In the genomic region with DNA sequence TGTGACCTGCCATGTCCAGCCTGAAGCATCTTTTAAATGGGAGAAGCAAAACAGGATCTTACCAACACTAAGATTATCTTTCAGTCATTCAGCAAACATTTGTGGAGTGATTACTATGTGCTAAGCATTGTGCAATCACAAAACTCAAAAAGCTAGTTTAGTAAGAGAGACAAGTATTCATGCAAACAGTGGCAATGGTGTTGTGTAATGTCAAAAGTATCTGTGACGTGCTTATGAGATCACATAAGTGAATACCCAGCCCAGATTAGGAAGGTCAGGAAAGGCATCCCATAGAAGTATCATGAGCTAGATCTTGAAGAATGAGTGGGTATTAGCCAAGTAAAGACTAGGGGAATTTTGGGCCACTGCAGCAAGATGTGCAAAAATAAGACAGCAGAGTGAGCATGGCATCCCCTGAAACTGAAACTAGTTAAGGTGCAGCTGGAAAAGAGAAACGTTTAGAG, we compare ENCODE assay signal across 9 cellular contexts. TPM values are rescaled to one million over a fixed set of nuclear protein-coding genes. Genes with fewer than 3 reads are reported as not detected.
DNase-seq lines count a peak whose midpoint lies in the region; ATAC-seq, FAIRE-seq and TF ChIP-seq lines count a peak whose summit lies in the region.
"Had no signal": no experiment of that assay in that cellular context is flagged by ENCODE, and none has a peak within 500 bp of the region (broad histone marks: within the 10 kb centered on the region; RNA-seq: fewer than 3 reads in every experiment).

No MANE protein-coding gene starts in this region.

- H3K36me3 Mint-ChIP-seq in CD8-positive, alpha-beta T cell: peaks cover 26% of the 10 kb centered on the region

- CTCF ChIA-PET in RWPE1 (lab: Yijun Ruan, JAX): no interaction called here
- CTCF ChIA-PET in CD8-positive, alpha-beta T cell (lab: Charles Lee): no interaction called here

- ATAC-seq in HG02610 (IDR thresholded peaks at IDR 0.05; ENCODE audit: unreplicated experiment) (peak; percentile 35), sciatic nerve (no peak)
- no peak for ATAC-seq in CD8-positive, alpha-beta T cell

- no peaks in the 10 kb centered on the region for H3K9me3 Mint-ChIP-seq in CD8-positive, alpha-beta T cell

- H3K4me3 Mint-ChIP-seq in CD8-positive, alpha-beta T cell: no peak overlapping the region

- no peaks in the 10 kb centered on the region for H3K9me3 ChIP-seq in CD8-positive, alpha-beta T cell (ENCODE audit: low read length)

- no peak overlapping the region for H3K27ac ChIP-seq in RWPE1
- H3K27ac ChIP-seq in CD8-positive, alpha-beta T cell (ENCODE audit: low read depth, low read length): no peak overlapping the region
- H3K27ac ChIP-seq: heart right ventricle had no signal

- no peaks in the 10 kb centered on the region for H3K27me3 Mint-ChIP-seq in CD8-positive, alpha-beta T cell (ENCODE audit: low read depth)

- peaks cover 16% of the 10 kb centered on the region for H3K4me1 ChIP-seq in CD8-positive, alpha-beta T cell (ENCODE audit: insufficient read depth, low read length)

- POLR2A ChIA-PET in RWPE1 (lab: Yijun Ruan, JAX; ENCODE audit: low non-redundant PET): no interaction called here
- POLR2A ChIA-PET in CD8-positive, alpha-beta T cell (lab: Charles Lee): no interaction called here

- DNase-seq in GM18507 (ENCODE audit: extremely low spot score, insufficient read length, low read depth) (no peak), RWPE1 (ENCODE audit: low spot score) (peak; percentile 17), myocyte (ENCODE audit: low read depth) (peak; percentile 4), sciatic nerve (ENCODE audit: low spot score) (no peak), T1000 (lab: John Stamatoyannopoulos, UW) (no peak), cerebellar nuclear complex (lab: John Stamatoyannopoulos, UW) (no peak)
- DNase-seq in CD8-positive, alpha-beta T cell: no peak
- DNase-seq: heart right ventricle had no signal

- no peak overlapping the region for H3K27ac Mint-ChIP-seq in CD8-positive, alpha-beta T cell

- TF ChIP-seq CTCF in RWPE1 (conservative IDR thresholded peaks at IDR 0.05; ENCODE audit: low read depth): no peak
- TF ChIP-seq CTCF in CD8-positive, alpha-beta T cell (IDR thresholded peaks at IDR 0.05): no peak

- H3K27me3 ChIP-seq in CD8-positive, alpha-beta T cell (ENCODE audit: insufficient read depth, low read length): no peaks in the 10 kb centered on the region
- H3K27me3 ChIP-seq: heart right ventricle had no signal

- FAIRE-seq in GM18507 (lab: Jason Lieb, UNC): peak; percentile 52

- peaks cover 20% of the 10 kb centered on the region for H3K4me1 Mint-ChIP-seq in CD8-positive, alpha-beta T cell (ENCODE audit: low read depth)

- peaks cover 5% of the 10 kb centered on the region for H3K36me3 ChIP-seq in CD8-positive, alpha-beta T cell (ENCODE audit: insufficient read depth, low read length)

- intact Hi-C loops in sciatic nerve (cut with DNase I): no loop called here
- intact Hi-C loops in CD8-positive, alpha-beta T cell (cut with DNase I, micrococcal nuclease): no loop called here

- H3K4me3 ChIP-seq in CD8-positive, alpha-beta T cell (ENCODE audit: low read depth, low read length): no peak overlapping the region
- H3K4me3 ChIP-seq: heart right ventricle had no signal

RNA-seq across cellular contexts. Expression of a gene that starts 32.1 kb away (rescaled TPM):
- 37.3 and 37.7 TPM in 2 replicates for total RNA-seq in myocyte
- polyA plus RNA-seq in myocyte (2012): 56.8 TPM
- 232 TPM for total RNA-seq in sciatic nerve
- 100 to 1,000 TPM; 115 TPM for total RNA-seq in CD8-positive, alpha-beta T cell

RNA-seq across cellular contexts. Expression of a gene that starts 39.1 kb away (rescaled TPM):
- 0.31 and 1.1 TPM in 2 replicates for total RNA-seq in myocyte
- polyA plus RNA-seq in myocyte (2012): 0.59 TPM
- 5.4 TPM for total RNA-seq in sciatic nerve
- 1 to 10 TPM; 2.9 to 3.7 TPM for total RNA-seq in CD8-positive, alpha-beta T cell

Comparison
In these comparisons a context has a peak if more than half of its experiments do, and no peak if none do; other contexts are left out.
1. DNase-seq: peak in RWPE1 (single experiment) and myocyte (single experiment); none in GM18507 (single experiment), sciatic nerve (single experiment), T1000 (single experiment), CD8-positive, alpha-beta T cell (0 of 7) and cerebellar nuclear complex (0 of 2).